9 cellular contexts compared by ENCODE assay signal in the genomic region with DNA sequence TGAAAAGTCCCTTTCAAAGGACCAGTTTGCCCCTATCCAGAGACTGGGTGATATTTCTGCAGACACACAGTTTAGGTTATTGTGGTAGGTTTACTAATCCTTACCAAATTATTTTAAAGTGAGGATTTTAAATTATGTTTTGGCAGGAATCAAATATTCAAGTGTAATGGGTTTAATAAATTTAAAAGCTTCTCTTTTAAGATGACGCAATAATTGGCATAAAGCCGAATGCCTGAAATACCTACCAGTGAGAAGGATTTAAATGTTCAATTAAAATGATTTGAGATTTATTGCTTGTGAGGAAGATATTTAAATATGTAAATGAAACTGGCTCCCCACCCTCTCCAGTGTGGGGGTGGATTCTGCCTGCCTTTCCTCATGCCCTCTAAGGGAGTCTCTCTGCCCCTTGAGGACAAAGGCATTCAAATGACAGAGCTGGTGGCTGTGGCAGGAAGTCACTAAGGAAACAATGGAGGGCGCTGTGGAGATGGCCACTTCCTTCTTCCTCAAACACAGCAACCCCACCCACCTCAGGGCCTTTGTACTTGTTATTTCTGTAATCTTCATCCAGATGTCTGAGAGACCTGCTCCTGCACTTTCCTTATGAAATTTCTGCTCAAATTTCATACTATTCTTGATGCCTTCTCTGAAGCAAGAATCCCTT.
DNase-seq lines count a peak whose midpoint lies in the region; ATAC-seq and TF ChIP-seq lines count a peak whose summit lies in the region.
"Had no signal": no experiment of that assay in that cellular context is flagged by ENCODE, and none has a peak within 500 bp of the region (broad histone marks: within the 10 kb centered on the region; RNA-seq: fewer than 3 reads in every experiment).

No MANE protein-coding gene starts in this region.

- intact Hi-C loops in natural killer cell (cut with micrococcal nuclease), result loop anchor here (5.0 kb wide), 1 partner anchor 239 kb away; no protein-coding TSS in a partner anchor
- intact Hi-C loops in sciatic nerve (cut with DNase I), result no loop called here

- H3K4me1 Mint-ChIP-seq in brain (peaks cover 71% of the 10 kb centered on the region), natural killer cell (peaks cover 61 to 69% of the 10 kb centered on the region in 2 donors)

- H3K27me3 Mint-ChIP-seq in brain (no peaks in the 10 kb centered on the region), natural killer cell (ENCODE audit: low read depth in 2 of 2) (no peaks in the 10 kb centered on the region)

- H3K4me3 Mint-ChIP-seq in brain (no peak overlapping the region), natural killer cell (peak overlapping the region; percentile 73)
- H3K4me3 Mint-ChIP-seq: nephron had no signal

- TF ChIP-seq CTCF in brain (conservative IDR thresholded peaks at IDR 0.05) (no peak), natural killer cell (IDR thresholded peaks at IDR 0.05) (peak; percentile 8)

- peak; percentile 35; the same call in 2 of the 3 replicates for ATAC-seq in SK-N-SH treated with all-trans-retinoic acid at 6 μM for 48 hours
- peak; percentile 88 to 96 (median 92) for ATAC-seq in natural killer cell
- no peak for ATAC-seq in GM21515 (IDR thresholded peaks at IDR 0.05; ENCODE audit: unreplicated experiment)
- ATAC-seq in sciatic nerve, result no peak

- H3K9me3 Mint-ChIP-seq in brain (peaks cover 0 to 3% (median 0%) of the 10 kb centered on the region in 5 experiments), natural killer cell (no peaks in the 10 kb centered on the region)
- H3K9me3 Mint-ChIP-seq: nephron had no signal

- peaks cover 4% of the 10 kb centered on the region for H3K36me3 Mint-ChIP-seq in brain
- H3K36me3 Mint-ChIP-seq in natural killer cell, result no peaks in the 10 kb centered on the region

- H3K27ac Mint-ChIP-seq in brain (peak overlapping the region; percentile 15 to 90 (median 64)), natural killer cell (peak overlapping the region; percentile 58 to 64)

- DNase-seq in activated gamma-delta T cell treated with Interleukin-2 at 50 U/mL for 16 hours (peak; percentile 44), activated gamma-delta T cell (lab: John Stamatoyannopoulos, UW) (no peak), natural killer cell (peak; percentile 31), sciatic nerve (ENCODE audit: low spot score) (no peak)
- DNase-seq in effector CD8-positive, alpha-beta T cell (lab: John Stamatoyannopoulos, UW), result no peak

TF ChIP-seq in SK-N-SH treated with all-trans-retinoic acid at 6 μM for 48 hours, 23 proteins besides CTCF, POLR2A, EP300 and RAD21:
- TF ChIP-seq TOX (CRISPR knock-in tag; IDR thresholded peaks at IDR 0.05; ENCODE audit: borderline replicate concordance), result no peak
- no peak for TF ChIP-seq BACH2 (CRISPR knock-in tag; IDR thresholded peaks at IDR 0.05; ENCODE audit: borderline replicate concordance)
- TF ChIP-seq SNAI2 (CRISPR knock-in tag; IDR thresholded peaks at IDR 0.05), result no peak
- no peak for TF ChIP-seq TCF4 (CRISPR knock-in tag; IDR thresholded peaks at IDR 0.05; ENCODE audit: borderline replicate concordance)
- TF ChIP-seq ISL1 (CRISPR knock-in tag; IDR thresholded peaks at IDR 0.05), result peak; percentile 60; the same call in 1 of the 2 replicates

Comparison
In these comparisons a context has a peak if more than half of its experiments do, and no peak if none do; other contexts are left out.
1. DNase-seq: peak in activated gamma-delta T cell treated with Interleukin-2 at 50 U/mL for 16 hours (single experiment) and natural killer cell (single experiment); none in activated gamma-delta T cell (single experiment), sciatic nerve (single experiment) and effector CD8-positive, alpha-beta T cell (single experiment).
2. ATAC-seq: peak in SK-N-SH treated with all-trans-retinoic acid at 6 μM for 48 hours (single experiment) and natural killer cell (3 of 3); none in GM21515 (single experiment) and sciatic nerve (single experiment).